ENCODE assay signal across 1 cellular context in genomic region chr13:27203186-27203585, GRCh38.
TF ChIP-seq lines count a peak whose summit lies in the region.

No MANE protein-coding gene starts in this region.

TF ChIP-seq in H1, 55 proteins besides CTCF, POLR2A, EP300 and RAD21 (continued from another document):
- TF ChIP-seq CHD7 (IDR thresholded peaks at IDR 0.05; ENCODE audit: insufficient replicate concordance, low read length) (no peak), KDM4A (IDR thresholded peaks at IDR 0.05; ENCODE audit: low read depth, low read length, severe bottlenecking) (no peak), RXRA (IDR thresholded peaks at IDR 0.05; ENCODE audit: insufficient read depth, low read depth, low read length) (no peak)
